In the genomic region with DNA sequence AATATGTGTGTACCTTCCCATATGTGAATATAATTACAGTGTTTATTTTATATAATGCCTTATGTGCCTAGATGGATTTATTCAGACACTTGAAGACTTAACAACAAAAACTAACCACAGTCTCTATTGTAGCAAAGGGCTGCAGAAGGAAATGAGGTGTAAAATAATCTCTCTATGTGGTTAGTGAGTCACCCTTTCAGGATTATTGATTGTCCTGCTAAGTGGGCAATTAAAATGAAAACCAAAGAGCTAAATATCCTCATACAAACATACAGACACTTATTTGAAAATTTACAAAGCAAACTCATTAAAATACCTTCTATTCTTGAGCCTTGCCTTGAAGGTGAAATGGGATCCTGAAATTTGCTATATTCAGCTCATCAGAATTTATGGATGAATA, we compare ENCODE assay signal across 13 cellular contexts. TPM values are rescaled to one million over a fixed set of nuclear protein-coding genes. Genes with fewer than 3 reads are reported as not detected.
A peak's percentile ranks its signal among the peaks of the same experiment; 100 is the strongest.
DNase-seq lines count a peak whose midpoint lies in the region; ATAC-seq and FAIRE-seq lines count a peak whose summit lies in the region.
"Had no signal": no experiment of that assay in that cellular context is flagged by ENCODE, and none has a peak within 500 bp of the region (broad histone marks: within the 10 kb centered on the region; RNA-seq: fewer than 3 reads in every experiment).

No MANE protein-coding gene starts in this region.

- no peak for ATAC-seq in HG02981 (IDR thresholded peaks at IDR 0.05; ENCODE audit: unreplicated experiment)

- peak; percentile 100 for FAIRE-seq in islet of Langerhans (lab: Jason Lieb, UNC)
- FAIRE-seq: RCC 7860, TTC549 had no signal

- DNase-seq in DMS53 treated with DMSO at 0.1 percent for 48 hours (lab: John Stamatoyannopoulos, UW; ENCODE audit: unreplicated experiment) (peak; percentile 99), NCI-H146 (lab: John Stamatoyannopoulos, UW) (peak; percentile 98), NCI-H774 (lab: John Stamatoyannopoulos, UW) (peak; percentile 84), SIG-M5 treated with dmso at 0.1 percent for 504 hours (lab: John Stamatoyannopoulos, UW; ENCODE audit: unreplicated experiment) (no peak), dermis blood vessel endothelial cell (no peak)
- no peak for DNase-seq in activated T-cell treated with anti-CD3 and anti-CD28 coated beads, Interleukin-2, amount 50 U/mL, for 1 hour
- DNase-seq: activated naive CD8-positive, alpha-beta T cell treated with anti-CD3 and anti-CD28 coated beads for 36 hours; EL; midbrain had no signal

RNA-seq across cellular contexts. Expression of gene DCC, which starts 27.7 kb away (rescaled TPM):
- not detected in 2 replicates for total RNA-seq in dermis blood vessel endothelial cell
- total RNA-seq: activated naive CD8-positive, alpha-beta T cell treated with anti-CD3 and anti-CD28 coated beads for 36 hours had no signal

Comparison
In these comparisons a context has a peak if more than half of its experiments do, and no peak if none do; other contexts are left out.
1. DNase-seq: peak in DMS53 treated with DMSO at 0.1 percent for 48 hours (single experiment), NCI-H146 (single experiment) and NCI-H774 (single experiment); none in SIG-M5 treated with dmso at 0.1 percent for 504 hours (single experiment), dermis blood vessel endothelial cell (single experiment) and activated T-cell treated with anti-CD3 and anti-CD28 coated beads, Interleukin-2, amount 50 U/mL, for 1 hour (single experiment).